Comparison of ENCODE assay signal across 1 cellular context in genomic region chr15:62142736-62143135, GRCh38.
TF ChIP-seq lines count a peak whose summit lies in the region.

No MANE protein-coding gene starts in this region.

TF ChIP-seq in GM23338, 12 proteins besides CTCF, POLR2A, EP300 and RAD21 (continued from another document):
- TF ChIP-seq ZNF462 (CRISPR knock-in tag; IDR thresholded peaks at IDR 0.05) (no peak), JUNB (IDR thresholded peaks at IDR 0.05; ENCODE audit: unreplicated experiment) (no peak)
